Comparison of ENCODE assay signal across 10 cellular contexts in genomic region chr11:37503411-37504065, GRCh38.
DNase-seq lines count a peak whose midpoint lies in the region; ATAC-seq, FAIRE-seq and TF ChIP-seq lines count a peak whose summit lies in the region.
"Had no signal": no experiment of that assay in that cellular context is flagged by ENCODE, and none has a peak within 500 bp of the region (broad histone marks: within the 10 kb centered on the region; RNA-seq: fewer than 3 reads in every experiment).

No MANE protein-coding gene starts in this region.

- FAIRE-seq in H54 (lab: Jason Lieb, UNC) = no peak

- peak; percentile 65 for ATAC-seq in GM19395 (IDR thresholded peaks at IDR 0.05; ENCODE audit: unreplicated experiment)
- peak; percentile 47 for ATAC-seq in HG02885 (IDR thresholded peaks at IDR 0.05; ENCODE audit: poor library complexity, unreplicated experiment)
- ATAC-seq: esophagus mucosa had no signal

- intact Hi-C loops in dorsolateral prefrontal cortex (cut with DNase I) = no loop called here

- DNase-seq in NCI-H2227 treated with DMSO at 0.1 percent for 48 hours (lab: John Stamatoyannopoulos, UW) (peak; percentile 78), renal cortical epithelial cell (ENCODE audit: low read depth) (peak; percentile 63), dorsolateral prefrontal cortex (no peak), NCI-H748 (lab: John Stamatoyannopoulos, UW; ENCODE audit: unreplicated experiment) (no peak), NCI-H146 treated with DMSO at 0.1 percent for 48 hours (lab: John Stamatoyannopoulos, UW; ENCODE audit: unreplicated experiment) (no peak), H54 (ENCODE audit: insufficient read length, low spot score) (no peak)
- DNase-seq: NCI-H446 treated with DMSO at 0.1 percent for 48 hours had no signal

- H3K27ac ChIP-seq in dorsolateral prefrontal cortex = no peak overlapping the region

- no peak overlapping the region for H3K4me3 ChIP-seq in dorsolateral prefrontal cortex

- peaks cover 0 to 28% (median 0%) of the 10 kb centered on the region in 45 donors for H3K27me3 ChIP-seq in dorsolateral prefrontal cortex

- no peak for TF ChIP-seq CTCF in dorsolateral prefrontal cortex (IDR thresholded peaks at IDR 0.05 in 54 of 56, conservative IDR thresholded peaks at IDR 0.05 in 2 of 56; ENCODE audit: low read depth in 1 of 56, partially characterized antibody in 56 of 56)

- TF ChIP-seq POLR2A in H54 (IDR thresholded peaks at IDR 0.05; ENCODE audit: low read depth, low read length) = no peak

Comparison
In these comparisons a context has a peak if more than half of its experiments do, and no peak if none do; other contexts are left out.
1. DNase-seq: peak in NCI-H2227 treated with DMSO at 0.1 percent for 48 hours (single experiment) and renal cortical epithelial cell (single experiment); none in dorsolateral prefrontal cortex (0 of 10), NCI-H748 (single experiment), NCI-H146 treated with DMSO at 0.1 percent for 48 hours (single experiment) and H54 (single experiment).